Comparison of ENCODE assay signal across 25 cellular contexts in genomic region chr13:51737609-51738008, GRCh38.
DNase-seq lines count a peak whose midpoint lies in the region; TF ChIP-seq lines count a peak whose summit lies in the region.
"Had no signal": no experiment of that assay in that cellular context is flagged by ENCODE, and none has a peak within 500 bp of the region (broad histone marks: within the 10 kb centered on the region; RNA-seq: fewer than 3 reads in every experiment).

No MANE protein-coding gene starts in this region.

- peaks cover 44% of the 10 kb centered on the region for H3K36me3 Mint-ChIP-seq in activated CD4-positive, alpha-beta memory T cell treated with anti-CD3 and anti-CD28 coated beads, Interleukin-2, amount 10 ng/mL, durations not matched to agents 7 days and 5 days (ENCODE audit: low read depth)
- peaks cover 26% of the 10 kb centered on the region for H3K36me3 Mint-ChIP-seq in activated CD4-positive, alpha-beta memory T cell treated with anti-CD3 and anti-CD28 coated beads for 36 hours
- peaks cover 42% of the 10 kb centered on the region for H3K36me3 Mint-ChIP-seq in stimulated activated naive CD8-positive, alpha-beta T cell treated with anti-CD3 and anti-CD28 coated beads, Interleukin-15, Interleukin-2, amounts not matched to agents 100 ng/mL and 50 ng/mL, for 24 hours (ENCODE audit: low read depth)

- H3K4me1 ChIP-seq in vagina: peaks cover 27% of the 10 kb centered on the region
- peaks cover 0 to 51% (median 4%) of the 10 kb centered on the region in 4 donors for H3K4me1 ChIP-seq in tibial nerve
- H3K4me1 ChIP-seq: psoas muscle, thyroid gland had no signal

- no peak for TF ChIP-seq POLR2A in NB4 (IDR thresholded peaks at IDR 0.05; ENCODE audit: extremely low read depth, insufficient read length)
- TF ChIP-seq POLR2A in vagina (IDR thresholded peaks at IDR 0.05): no peak
- TF ChIP-seq POLR2A in tibial nerve (IDR thresholded peaks at IDR 0.05): no peak

- no peaks in the 10 kb centered on the region for H3K36me3 ChIP-seq in vagina
- peaks cover 0 to 30% (median 0%) of the 10 kb centered on the region in 3 donors for H3K36me3 ChIP-seq in tibial nerve
- H3K36me3 ChIP-seq: BE2C, sigmoid colon had no signal

- H3K27ac ChIP-seq in vagina: no peak overlapping the region
- peak overlapping the region in 1 of 4 donors; percentile 90 for H3K27ac ChIP-seq in tibial nerve
- H3K27ac ChIP-seq: psoas muscle, stomach, thyroid gland had no signal

- no peaks in the 10 kb centered on the region for H3K9me3 Mint-ChIP-seq in activated CD4-positive, alpha-beta memory T cell treated with anti-CD3 and anti-CD28 coated beads, Interleukin-2, amount 10 ng/mL, durations not matched to agents 7 days and 5 days
- H3K9me3 Mint-ChIP-seq in activated CD4-positive, alpha-beta memory T cell treated with anti-CD3 and anti-CD28 coated beads for 36 hours: no peaks in the 10 kb centered on the region
- H3K9me3 Mint-ChIP-seq in stimulated activated naive CD8-positive, alpha-beta T cell treated with anti-CD3 and anti-CD28 coated beads, Interleukin-15, Interleukin-2, amounts not matched to agents 100 ng/mL and 50 ng/mL, for 24 hours: no peaks in the 10 kb centered on the region
- H3K9me3 Mint-ChIP-seq: brain, H9, naive B cell had no signal

- H3K4me3 Mint-ChIP-seq in activated CD4-positive, alpha-beta memory T cell treated with anti-CD3 and anti-CD28 coated beads, Interleukin-2, amount 10 ng/mL, durations not matched to agents 7 days and 5 days: peak overlapping the region; percentile 15
- no peak overlapping the region for H3K4me3 Mint-ChIP-seq in activated CD4-positive, alpha-beta memory T cell treated with anti-CD3 and anti-CD28 coated beads for 36 hours
- H3K4me3 Mint-ChIP-seq in stimulated activated naive CD8-positive, alpha-beta T cell treated with anti-CD3 and anti-CD28 coated beads, Interleukin-15, Interleukin-2, amounts not matched to agents 100 ng/mL and 50 ng/mL, for 24 hours: no peak overlapping the region
- H3K4me3 Mint-ChIP-seq: brain, H9, naive B cell had no signal

- no peak for TF ChIP-seq EP300 in tibial nerve (IDR thresholded peaks at IDR 0.05)

- POLR2A ChIA-PET in activated CD4-positive, alpha-beta memory T cell treated with anti-CD3 and anti-CD28 coated beads, Interleukin-2, amount 10 ng/mL, durations not matched to agents 7 days and 5 days (lab: Charles Lee): no interaction called here
- POLR2A ChIA-PET in activated CD4-positive, alpha-beta memory T cell treated with anti-CD3 and anti-CD28 coated beads for 36 hours (lab: Charles Lee): no interaction called here

- peaks cover 13% of the 10 kb centered on the region for H3K4me1 Mint-ChIP-seq in activated CD4-positive, alpha-beta memory T cell treated with anti-CD3 and anti-CD28 coated beads, Interleukin-2, amount 10 ng/mL, durations not matched to agents 7 days and 5 days
- H3K4me1 Mint-ChIP-seq in activated CD4-positive, alpha-beta memory T cell treated with anti-CD3 and anti-CD28 coated beads for 36 hours (ENCODE audit: low read depth): peaks cover 16% of the 10 kb centered on the region
- H3K4me1 Mint-ChIP-seq in stimulated activated naive CD8-positive, alpha-beta T cell treated with anti-CD3 and anti-CD28 coated beads, Interleukin-15, Interleukin-2, amounts not matched to agents 100 ng/mL and 50 ng/mL, for 24 hours (ENCODE audit: low read depth): peaks cover 43% of the 10 kb centered on the region

- no peaks in the 10 kb centered on the region for H3K27me3 ChIP-seq in vagina
- H3K27me3 ChIP-seq in tibial nerve: no peaks in the 10 kb centered on the region
- H3K27me3 ChIP-seq: BE2C, MG63, sigmoid colon, stomach, thyroid gland had no signal

- H3K4me3 ChIP-seq in NB4 (ENCODE audit: low read depth, low read length) (no peak overlapping the region), vagina (no peak overlapping the region), tibial nerve (no peak overlapping the region)
- H3K4me3 ChIP-seq: MG63, psoas muscle, sigmoid colon, stomach, thyroid gland had no signal

- peak; percentile 22 for DNase-seq in activated CD4-positive, alpha-beta memory T cell treated with anti-CD3 and anti-CD28 coated beads, Interleukin-2, amount 10 ng/mL, durations not matched to agents 7 days and 5 days
- DNase-seq in activated CD4-positive, alpha-beta memory T cell treated with anti-CD3 and anti-CD28 coated beads for 36 hours: no peak
- DNase-seq in NB4 (ENCODE audit: low read depth) (peak; percentile 41), astrocyte of the hippocampus (ENCODE audit: low read depth, low spot score) (peak; percentile 31), vagina (ENCODE audit: extremely low spot score in 2 of 2) (no peak), tibial nerve (ENCODE audit: low spot score in 2 of 2) (no peak)
- DNase-seq: ACHN; activated CD4-positive, CD25-positive, alpha-beta regulatory T cell; DMS53; glutamatergic neuron; H9; KBM-7; MG63; naive B cell; NCI-H2029; NCI-H526; occipital lobe; psoas muscle; SHP77 treated with DMSO at 0.1 percent for 48 hours; sigmoid colon; stomach; thyroid gland had no signal

- H3K9me3 ChIP-seq in vagina: no peaks in the 10 kb centered on the region
- H3K9me3 ChIP-seq in tibial nerve: no peaks in the 10 kb centered on the region
- H3K9me3 ChIP-seq: BE2C, MG63, psoas muscle, sigmoid colon, stomach, thyroid gland had no signal

- CTCF ChIA-PET in activated CD4-positive, alpha-beta memory T cell treated with anti-CD3 and anti-CD28 coated beads, Interleukin-2, amount 10 ng/mL, durations not matched to agents 7 days and 5 days (lab: Charles Lee): no interaction called here
- CTCF ChIA-PET in activated CD4-positive, alpha-beta memory T cell treated with anti-CD3 and anti-CD28 coated beads for 36 hours (lab: Charles Lee): no interaction called here

- no peaks in the 10 kb centered on the region for H3K27me3 Mint-ChIP-seq in activated CD4-positive, alpha-beta memory T cell treated with anti-CD3 and anti-CD28 coated beads, Interleukin-2, amount 10 ng/mL, durations not matched to agents 7 days and 5 days
- no peaks in the 10 kb centered on the region for H3K27me3 Mint-ChIP-seq in activated CD4-positive, alpha-beta memory T cell treated with anti-CD3 and anti-CD28 coated beads for 36 hours
- H3K27me3 Mint-ChIP-seq in stimulated activated naive CD8-positive, alpha-beta T cell treated with anti-CD3 and anti-CD28 coated beads, Interleukin-15, Interleukin-2, amounts not matched to agents 100 ng/mL and 50 ng/mL, for 24 hours: no peaks in the 10 kb centered on the region
- H3K27me3 Mint-ChIP-seq: naive B cell had no signal

- intact Hi-C loops in activated CD4-positive, alpha-beta memory T cell treated with anti-CD3 and anti-CD28 coated beads for 36 hours (cut with micrococcal nuclease): no loop called here
- intact Hi-C loops in vagina (cut with DNase I): loop anchor here (10.0 kb wide), 1 partner anchor 153 kb away; the partner anchor contains the start of gene WDFY2

- H3K27ac Mint-ChIP-seq in activated CD4-positive, alpha-beta memory T cell treated with anti-CD3 and anti-CD28 coated beads, Interleukin-2, amount 10 ng/mL, durations not matched to agents 7 days and 5 days: peak overlapping the region; percentile 55
- H3K27ac Mint-ChIP-seq in activated CD4-positive, alpha-beta memory T cell treated with anti-CD3 and anti-CD28 coated beads for 36 hours: no peak overlapping the region
- peak overlapping the region; percentile 82 for H3K27ac Mint-ChIP-seq in stimulated activated naive CD8-positive, alpha-beta T cell treated with anti-CD3 and anti-CD28 coated beads, Interleukin-15, Interleukin-2, amounts not matched to agents 100 ng/mL and 50 ng/mL, for 24 hours

- TF ChIP-seq CTCF in NB4 (IDR thresholded peaks at IDR 0.05; ENCODE audit: low read depth, low read length) (no peak), vagina (IDR thresholded peaks at IDR 0.05) (no peak), tibial nerve (IDR thresholded peaks at IDR 0.05) (no peak)

- 87 to 91% methylated on average over 3 of the region's 3 CpGs for WGBS in tibial nerve, 2 donors

Comparison
In these comparisons a context has a peak if more than half of its experiments do, and no peak if none do; other contexts are left out.
1. DNase-seq: peak in activated CD4-positive, alpha-beta memory T cell treated with anti-CD3 and anti-CD28 coated beads, Interleukin-2, amount 10 ng/mL, durations not matched to agents 7 days and 5 days (single experiment), NB4 (single experiment) and astrocyte of the hippocampus (single experiment); none in activated CD4-positive, alpha-beta memory T cell treated with anti-CD3 and anti-CD28 coated beads for 36 hours (single experiment), vagina (0 of 2) and tibial nerve (0 of 2).